ENCODE assay signal across 8 cellular contexts in the genomic region with DNA sequence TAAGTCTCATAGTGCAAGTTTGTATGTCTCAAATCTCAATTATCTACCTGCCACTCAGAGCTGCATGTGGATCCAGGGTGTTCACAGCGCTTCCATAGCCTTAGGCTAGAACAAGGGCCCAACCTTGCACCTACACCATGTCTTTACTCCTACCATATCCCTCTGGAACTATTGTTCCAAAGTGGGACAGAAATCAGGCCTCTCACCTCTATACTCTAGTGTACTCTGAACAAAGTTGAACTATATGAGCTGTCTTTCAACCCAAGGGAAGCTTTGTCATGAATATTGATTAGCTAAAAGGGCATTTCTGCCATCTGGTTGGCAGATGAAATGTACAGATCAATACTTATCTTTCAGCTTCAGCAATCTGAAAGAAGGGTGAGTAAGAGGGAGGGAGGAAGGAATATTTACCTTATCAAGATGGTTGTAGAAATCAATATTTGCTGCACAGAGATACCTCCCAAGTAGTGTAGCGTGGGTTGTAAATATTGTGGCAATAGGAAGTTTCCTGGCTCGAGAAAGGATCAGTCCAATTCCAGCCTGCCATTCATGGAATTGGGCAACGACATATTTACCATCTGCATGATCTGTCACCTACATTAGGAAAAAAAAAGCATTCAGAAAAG. TPM values are rescaled to one million over a fixed set of nuclear protein-coding genes. Genes with fewer than 3 reads are reported as not detected.
"Had no signal": no experiment of that assay in that cellular context is flagged by ENCODE, and none has a peak within 500 bp of the region (broad histone marks: within the 10 kb centered on the region; RNA-seq: fewer than 3 reads in every experiment).

No MANE protein-coding gene starts in this region.

- H3K4me3 Mint-ChIP-seq: IgD-negative memory B cell had no signal

- H3K27ac Mint-ChIP-seq: IgD-negative memory B cell had no signal

- FAIRE-seq: HTR-8/SVneo, K562 had no signal

- DNase-seq: IMR-90, KBM-7 had no signal

- H3K27ac ChIP-seq: HL-60 had no signal

- H3K27me3 Mint-ChIP-seq: IgD-negative memory B cell had no signal

- H3K9me3 Mint-ChIP-seq: IgD-negative memory B cell had no signal

- H3K4me3 ChIP-seq: K562 had no signal

- ATAC-seq: K562 had no signal

RNA-seq across cellular contexts. Expression of a gene that starts 30.8 kb away (rescaled TPM):
- total RNA-seq: HT-29, HT1080, IMR-90, K562 had no signal
- polyA plus RNA-seq: IgD-negative memory B cell, IMR-90, K562 had no signal

RNA-seq across cellular contexts. Expression of a gene that starts 47.8 kb away (rescaled TPM):
- total RNA-seq: HT-29 had no signal
